ENCODE assay signal across 8 cellular contexts in genomic region chr6:38997128-38997761, GRCh38. TPM values are rescaled to one million over a fixed set of nuclear protein-coding genes. Genes with fewer than 3 reads are reported as not detected.
A peak's percentile ranks its signal among the peaks of the same experiment; 100 is the strongest.
DNase-seq lines count a peak whose midpoint lies in the region; ATAC-seq and TF ChIP-seq lines count a peak whose summit lies in the region.

No MANE protein-coding gene starts in this region.

- TF ChIP-seq CTCF in kidney epithelial cell (IDR thresholded peaks at IDR 0.05; ENCODE audit: insufficient read depth, low read length, poor library complexity, severe bottlenecking) = peak; percentile 65

- no peak for TF ChIP-seq POLR2A in GM18505 (IDR thresholded peaks at IDR 0.05; ENCODE audit: borderline replicate concordance, extremely low read depth, insufficient read depth, insufficient read length)

- ATAC-seq in GM18505 (IDR thresholded peaks at IDR 0.05; ENCODE audit: unreplicated experiment) (no peak), GM19455 (IDR thresholded peaks at IDR 0.05; ENCODE audit: unreplicated experiment) (no peak)

- no peak overlapping the region for H3K4me3 ChIP-seq in kidney epithelial cell (ENCODE audit: low read depth, low read length)

- peak; percentile 12 for DNase-seq in activated T-cell treated with anti-CD3 and anti-CD28 coated beads for 1 hour (ENCODE audit: low read depth)
- DNase-seq in activated T-cell treated with anti-CD3 and anti-CD28 coated beads for 4 hours = no peak
- peak; percentile 76 for DNase-seq in NCI-H82 (lab: John Stamatoyannopoulos, UW)
- DNase-seq in activated naive CD4-positive, alpha-beta T cell treated with anti-CD3 and anti-CD28 coated beads, Interleukin-2, amount 50 U/mL, for 16 hours = peak; percentile 48
- DNase-seq in kidney epithelial cell (ENCODE audit: low read depth) = no peak
- no peak for DNase-seq in NCI-H2107 treated with DMSO at 0.1 percent for 48 hours (lab: John Stamatoyannopoulos, UW; ENCODE audit: unreplicated experiment)

- H3K27me3 ChIP-seq in kidney epithelial cell (ENCODE audit: control insufficient read depth, insufficient read depth, low read length) = peaks cover 2% of the 10 kb centered on the region

- no peaks in the 10 kb centered on the region for H3K36me3 ChIP-seq in kidney epithelial cell (ENCODE audit: control insufficient read depth, insufficient read depth, low read length)

RNA-seq across cellular contexts. Expression of gene GLP1R, which starts 51.3 kb away (rescaled TPM):
- 0.17 TPM in 1 of 2 replicates, not detected in the other for total RNA-seq in kidney epithelial cell

Comparison
In these comparisons a context has a peak if more than half of its experiments do, and no peak if none do; other contexts are left out.
1. DNase-seq: peak in activated T-cell treated with anti-CD3 and anti-CD28 coated beads for 1 hour (single experiment), NCI-H82 (single experiment) and activated naive CD4-positive, alpha-beta T cell treated with anti-CD3 and anti-CD28 coated beads, Interleukin-2, amount 50 U/mL, for 16 hours (single experiment); none in activated T-cell treated with anti-CD3 and anti-CD28 coated beads for 4 hours (single experiment), kidney epithelial cell (single experiment) and NCI-H2107 treated with DMSO at 0.1 percent for 48 hours (single experiment).